20 cellular contexts compared by ENCODE assay signal in genomic region chr12:20142295-20142694, GRCh38.
DNase-seq lines count a peak whose midpoint lies in the region; ATAC-seq, FAIRE-seq and TF ChIP-seq lines count a peak whose summit lies in the region.
"Had no signal": no experiment of that assay in that cellular context is flagged by ENCODE, and none has a peak within 500 bp of the region (broad histone marks: within the 10 kb centered on the region; RNA-seq: fewer than 3 reads in every experiment).

No MANE protein-coding gene starts in this region.

- no peaks in the 10 kb centered on the region for H3K4me1 Mint-ChIP-seq in HFFc6 (ENCODE audit: low read depth)
- H3K4me1 Mint-ChIP-seq: T-cell had no signal

- H3K79me1 ChIP-seq in IMR-90 (ENCODE audit: low read depth in 1 of 2, low read length in 2 of 2): no peaks in the 10 kb centered on the region

- TF ChIP-seq POLR2A in GM12891 (IDR thresholded peaks at IDR 0.05; ENCODE audit: low read depth, low read length) (no peak), IMR-90 (IDR thresholded peaks at IDR 0.05; ENCODE audit: low read depth, low read length) (no peak)

- intact Hi-C loops in IMR-90 (cut with micrococcal nuclease): no loop called here

- H3K9ac ChIP-seq in IMR-90 (ENCODE audit: low read depth, low read length): no peak overlapping the region
- H3K9ac ChIP-seq: BLaER1 had no signal

- ATAC-seq in IMR-90 (ENCODE audit: low read depth): peak; percentile 68
- ATAC-seq: PC-3, T-cell had no signal

- no peak overlapping the region for H2BK15ac ChIP-seq in IMR-90 (ENCODE audit: low read depth, low read length)

- peak overlapping the region; percentile 41; the same call in 1 of the 2 replicates for H3K4me2 ChIP-seq in IMR-90 (ENCODE audit: low read depth, low read length)
- H3K4me2 ChIP-seq: BLaER1 had no signal

- WGBS in IMR-90 (ENCODE audit: extremely low coverage in 2 of 2, insufficient read length in 1 of 2), 2 experiments: no CpG with 5 or more reads among the region's 1 CpG

- in situ Hi-C loops in IMR-90 (cut with MboI; ENCODE audit: low sequenced_read_pairs): no loop called here

- H3K4me3 ChIP-seq in IMR-90 (ENCODE audit: insufficient read depth, low read depth, low read length): no peak overlapping the region
- H3K4me3 ChIP-seq: BLaER1 had no signal

- peak overlapping the region; percentile 77; the same call in 1 of the 2 replicates for H3K18ac ChIP-seq in IMR-90 (ENCODE audit: low read depth, low read length)

- peak overlapping the region; percentile 73 for H2BK5ac ChIP-seq in IMR-90 (ENCODE audit: low read depth, low read length, poor library complexity, severe bottlenecking)

- H2AK9ac ChIP-seq in IMR-90 (replicated peaks; ENCODE audit: low read depth, low read length, poor library complexity): no peak overlapping the region

- no peaks in the 10 kb centered on the region for H3K9me1 ChIP-seq in IMR-90 (ENCODE audit: insufficient read depth, low read length)

- no peak overlapping the region for H4K91ac ChIP-seq in IMR-90 (ENCODE audit: insufficient read depth, low read depth, low read length)

- no peak overlapping the region; the same call in 1 of the 2 replicates for H3K27ac ChIP-seq in IMR-90 (ENCODE audit: insufficient read depth, low read length)
- H3K27ac ChIP-seq: BLaER1, HL-60 had no signal

- no peak overlapping the region for H3K27ac Mint-ChIP-seq in HFFc6
- H3K27ac Mint-ChIP-seq: CD4-positive, alpha-beta T cell; T-cell; T-helper 2 cell treated with Interferon-gamma antibody and Interleukin-4, amounts not matched to agents 5 μg/mL and 100 μg/mL, for 36 hours had no signal

- H3K56ac ChIP-seq in IMR-90 (ENCODE audit: extremely low read depth, insufficient read depth, low read length): no peak overlapping the region

- peaks cover 4% of the 10 kb centered on the region; the same call in 1 of the 2 replicates for H3K4me1 ChIP-seq in IMR-90 (ENCODE audit: control insufficient read depth, insufficient read depth, low read length)
- H3K4me1 ChIP-seq: BLaER1 had no signal

- no peak for TF ChIP-seq RAD21 in IMR-90 (IDR thresholded peaks at IDR 0.05; ENCODE audit: low read length)

- no peaks in the 10 kb centered on the region for H3K27me3 Mint-ChIP-seq in HFFc6 (ENCODE audit: insufficient read depth)
- H3K27me3 Mint-ChIP-seq: CD4-positive, alpha-beta T cell; T-cell had no signal

- peak overlapping the region; percentile 27; the same call in 1 of the 2 replicates for H2BK20ac ChIP-seq in IMR-90 (ENCODE audit: low read depth, low read length)

- H2AK5ac ChIP-seq in IMR-90 (ENCODE audit: low read depth, low read length): no peak overlapping the region

- H3K23ac ChIP-seq in IMR-90 (ENCODE audit: low read depth, low read length): no peak overlapping the region

- no peaks in the 10 kb centered on the region for H3K36me3 Mint-ChIP-seq in HFFc6 (ENCODE audit: low read depth)
- H3K36me3 Mint-ChIP-seq: T-cell had no signal

- DNase-seq in GM12891 (ENCODE audit: insufficient read length, low spot score) (no peak), IMR-90 (no peak), SK-N-DZ (ENCODE audit: low spot score) (peak; percentile 26), iris pigment epithelial cell (ENCODE audit: low read depth) (peak; percentile 5), NCI-H226 (no peak), RCC 7860 (ENCODE audit: low spot score) (no peak), HFFc6 (no peak)
- DNase-seq: CD4-positive, alpha-beta T cell; COR-L47; GDM1; KG1; NCI-H1105 treated with DMSO at 0.1 percent for 48 hours; NCI-H2227 treated with DMSO at 0.1 percent for 48 hours; PC-3; RPMI8226; SHP77 treated with DMSO at 0.1 percent for 48 hours; T-cell had no signal

- no peak overlapping the region for H3K4ac ChIP-seq in IMR-90 (ENCODE audit: low read depth, low read length)

- CTCF ChIA-PET in IMR-90 (lab: Yijun Ruan, JAX): interaction anchor here (0.6 kb wide), 1 partner anchor 459 kb away, joined by 4 read pairs; no protein-coding TSS in a partner anchor

- no peak overlapping the region; the same call in 1 of the 2 replicates for H4K5ac ChIP-seq in IMR-90 (ENCODE audit: low read depth, low read length)

- 0 out of 2 replicates have a peak overlapping the region, but pooled peaks have one; percentile 3 for H2BK120ac ChIP-seq in IMR-90 (ENCODE audit: low read depth, low read length)

- no peaks in the 10 kb centered on the region for H3K9me3 ChIP-seq in IMR-90 (ENCODE audit: control insufficient read depth, insufficient read depth, low read length)
- H3K9me3 ChIP-seq: BLaER1 had no signal

- no peak for TF ChIP-seq CTCF in IMR-90 (conservative IDR thresholded peaks at IDR 0.05; ENCODE audit: low read depth, low read length)
- no peak for TF ChIP-seq CTCF in HFFc6 (IDR thresholded peaks at IDR 0.05)

- BruUV-seq in IMR-90 (replicated peaks; lab: Mats Ljungman, UMichigan): no TSS peak

- POLR2A ChIA-PET in IMR-90 (lab: Charles Lee; ENCODE audit: unreplicated experiment): no interaction called here

- no peak overlapping the region for H2AFZ ChIP-seq in IMR-90 (replicated peaks; ENCODE audit: low read length, poor library complexity)

- no peaks in the 10 kb centered on the region for H3K27me3 ChIP-seq in IMR-90 (ENCODE audit: control insufficient read depth, insufficient read depth, low read length)
- H3K27me3 ChIP-seq: BLaER1 had no signal

- no peak overlapping the region for H3K14ac ChIP-seq in IMR-90 (replicated peaks; ENCODE audit: low read depth, low read length)

- FAIRE-seq in GM12891 (lab: Jason Lieb, UNC): peak; percentile 9
- FAIRE-seq in RCC 7860 (lab: Jason Lieb, UNC): no peak

- dilution Hi-C loops in IMR-90 (cut with HindIII; ENCODE audit: low sequenced_read_pairs, unreplicated experiment): no loop called here

- no peak overlapping the region for H4K8ac ChIP-seq in IMR-90 (ENCODE audit: low read depth in 2 of 2, low read length in 2 of 2)

- no peak overlapping the region for H3K4me3 Mint-ChIP-seq in HFFc6
- H3K4me3 Mint-ChIP-seq: CD4-positive, alpha-beta T cell; T-cell; T-helper 2 cell treated with Interferon-gamma antibody and Interleukin-4, amounts not matched to agents 5 μg/mL and 100 μg/mL, for 36 hours had no signal

- H3K36me3 ChIP-seq in IMR-90 (ENCODE audit: control insufficient read depth, insufficient read depth, low read length): no peaks in the 10 kb centered on the region
- H3K36me3 ChIP-seq: BLaER1 had no signal

- peaks cover 46% of the 10 kb centered on the region for H3K9me3 Mint-ChIP-seq in HFFc6
- H3K9me3 Mint-ChIP-seq: CD4-positive, alpha-beta T cell; T-helper 2 cell treated with Interferon-gamma antibody and Interleukin-4, amounts not matched to agents 5 μg/mL and 100 μg/mL, for 36 hours had no signal

- no peaks in the 10 kb centered on the region for H4K20me1 ChIP-seq in IMR-90 (ENCODE audit: insufficient read depth, low read length)
- H4K20me1 ChIP-seq: BLaER1 had no signal

TF ChIP-seq in GM12891, 5 proteins besides CTCF, POLR2A, EP300 and RAD21:
- TF ChIP-seq POLR2AphosphoS5 (IDR thresholded peaks at IDR 0.05; ENCODE audit: low read depth, low read length) (no peak), PAX5 (IDR thresholded peaks at IDR 0.05; ENCODE audit: insufficient read depth, low read length, severe bottlenecking) (no peak), SPI1 (IDR thresholded peaks at IDR 0.05; ENCODE audit: low read depth, low read length) (no peak), POU2F2 (IDR thresholded peaks at IDR 0.05; ENCODE audit: low read depth, low read length) (no peak), TAF1 (IDR thresholded peaks at IDR 0.05; ENCODE audit: low read depth, low read length) (no peak)
TF ChIP-seq in GM12891: peak in this region for 0.

TF ChIP-seq in IMR-90, 13 proteins besides CTCF, POLR2A, EP300 and RAD21:
- TF ChIP-seq BHLHE40 (IDR thresholded peaks at IDR 0.05; ENCODE audit: low read depth, low read length) (no peak), ELK1 (IDR thresholded peaks at IDR 0.05; ENCODE audit: borderline replicate concordance, low read depth, low read length) (no peak)

Comparison
In these comparisons a context has a peak if more than half of its experiments do, and no peak if none do; other contexts are left out.
1. DNase-seq: peak in SK-N-DZ (single experiment) and iris pigment epithelial cell (single experiment); none in GM12891 (single experiment), IMR-90 (single experiment), NCI-H226 (single experiment), RCC 7860 (single experiment) and HFFc6 (single experiment).